ENCODE assay signal across 9 cellular contexts in genomic region chr15:23566070-23567050, GRCh38. TPM values are rescaled to one million over a fixed set of nuclear protein-coding genes. Genes with fewer than 3 reads are reported as not detected.
DNase-seq lines count a peak whose midpoint lies in the region; ATAC-seq lines count a peak whose summit lies in the region.
"Had no signal": no experiment of that assay in that cellular context is flagged by ENCODE, and none has a peak within 500 bp of the region (broad histone marks: within the 10 kb centered on the region; RNA-seq: fewer than 3 reads in every experiment).

No MANE protein-coding gene starts in this region.

- H3K9me3 Mint-ChIP-seq in activated T-helper 2 cell treated with anti-CD3 and anti-CD28 coated beads, Interferon-gamma antibody, Interleukin-2, Interleukin-4, amounts not matched to agents 10 μg/mL and 5 μg/mL and 100 μg/mL, durations not matched to agents 14 hours and 24 hours and 36 hours = peaks cover 10% of the 10 kb centered on the region

- H3K4me3 Mint-ChIP-seq in activated T-helper 2 cell treated with anti-CD3 and anti-CD28 coated beads, Interferon-gamma antibody, Interleukin-2, Interleukin-4, amounts not matched to agents 10 μg/mL and 5 μg/mL and 100 μg/mL, durations not matched to agents 14 hours and 24 hours and 36 hours (ENCODE audit: low read depth) = peak overlapping the region; percentile 67

- intact Hi-C loops in activated T-helper 2 cell treated with anti-CD3 and anti-CD28 coated beads, Interferon-gamma antibody, Interleukin-2, Interleukin-4, amounts not matched to agents 10 μg/mL and 5 μg/mL and 100 μg/mL, durations not matched to agents 14 hours and 24 hours and 36 hours (cut with micrococcal nuclease) = no loop called here

- H3K4me1 Mint-ChIP-seq in activated T-helper 2 cell treated with anti-CD3 and anti-CD28 coated beads, Interferon-gamma antibody, Interleukin-2, Interleukin-4, amounts not matched to agents 10 μg/mL and 5 μg/mL and 100 μg/mL, durations not matched to agents 14 hours and 24 hours and 36 hours (ENCODE audit: low read depth) = no peaks in the 10 kb centered on the region

- ATAC-seq in GM21717 (IDR thresholded peaks at IDR 0.05; ENCODE audit: unreplicated experiment) (peak; percentile 51), GM18520 (IDR thresholded peaks at IDR 0.05; ENCODE audit: unreplicated experiment) (no peak), GM21526 (IDR thresholded peaks at IDR 0.05; ENCODE audit: low FRiP score, unreplicated experiment) (no peak)

- DNase-seq in NCI-H2227 treated with DMSO at 0.1 percent for 48 hours (lab: John Stamatoyannopoulos, UW) (peak; percentile 76), lung microvascular endothelial cell (ENCODE audit: low read depth in 2 of 2) (peak; percentile 54 to 80), CD1c-positive myeloid dendritic cell (ENCODE audit: extremely low spot score) (no peak), GOT3 (lab: John Stamatoyannopoulos, UW) (no peak)
- no peak for DNase-seq in activated T-helper 2 cell treated with anti-CD3 and anti-CD28 coated beads, Interferon-gamma antibody, Interleukin-2, Interleukin-4, amounts not matched to agents 10 μg/mL and 5 μg/mL and 100 μg/mL, durations not matched to agents 14 hours and 24 hours and 36 hours (ENCODE audit: low spot score)
- DNase-seq: left cardiac atrium had no signal

- no peaks in the 10 kb centered on the region for H3K36me3 Mint-ChIP-seq in activated T-helper 2 cell treated with anti-CD3 and anti-CD28 coated beads, Interferon-gamma antibody, Interleukin-2, Interleukin-4, amounts not matched to agents 10 μg/mL and 5 μg/mL and 100 μg/mL, durations not matched to agents 14 hours and 24 hours and 36 hours (ENCODE audit: low read depth)

- no peak overlapping the region for H3K27ac Mint-ChIP-seq in activated T-helper 2 cell treated with anti-CD3 and anti-CD28 coated beads, Interferon-gamma antibody, Interleukin-2, Interleukin-4, amounts not matched to agents 10 μg/mL and 5 μg/mL and 100 μg/mL, durations not matched to agents 14 hours and 24 hours and 36 hours

- no peaks in the 10 kb centered on the region for H3K27me3 Mint-ChIP-seq in activated T-helper 2 cell treated with anti-CD3 and anti-CD28 coated beads, Interferon-gamma antibody, Interleukin-2, Interleukin-4, amounts not matched to agents 10 μg/mL and 5 μg/mL and 100 μg/mL, durations not matched to agents 14 hours and 24 hours and 36 hours (ENCODE audit: low read depth)

RNA-seq across cellular contexts. Expression of gene MKRN3, which starts 0.9 kb away (rescaled TPM):
- 1.0 and 1.9 TPM in 2 replicates for total RNA-seq in activated T-helper 2 cell treated with anti-CD3 and anti-CD28 coated beads, Interferon-gamma antibody, Interleukin-2, Interleukin-4, amounts not matched to agents 10 μg/mL and 5 μg/mL and 100 μg/mL, durations not matched to agents 14 hours and 24 hours and 36 hours
- 0.20 and 0.65 TPM in 2 replicates for total RNA-seq in lung microvascular endothelial cell

Comparison
In these comparisons a context has a peak if more than half of its experiments do, and no peak if none do; other contexts are left out.
1. DNase-seq: peak in NCI-H2227 treated with DMSO at 0.1 percent for 48 hours (single experiment) and lung microvascular endothelial cell (2 of 2); none in activated T-helper 2 cell treated with anti-CD3 and anti-CD28 coated beads, Interferon-gamma antibody, Interleukin-2, Interleukin-4, amounts not matched to agents 10 μg/mL and 5 μg/mL and 100 μg/mL, durations not matched to agents 14 hours and 24 hours and 36 hours (single experiment), CD1c-positive myeloid dendritic cell (single experiment) and GOT3 (single experiment).